8 cellular contexts compared by ENCODE assay signal in the genomic region with DNA sequence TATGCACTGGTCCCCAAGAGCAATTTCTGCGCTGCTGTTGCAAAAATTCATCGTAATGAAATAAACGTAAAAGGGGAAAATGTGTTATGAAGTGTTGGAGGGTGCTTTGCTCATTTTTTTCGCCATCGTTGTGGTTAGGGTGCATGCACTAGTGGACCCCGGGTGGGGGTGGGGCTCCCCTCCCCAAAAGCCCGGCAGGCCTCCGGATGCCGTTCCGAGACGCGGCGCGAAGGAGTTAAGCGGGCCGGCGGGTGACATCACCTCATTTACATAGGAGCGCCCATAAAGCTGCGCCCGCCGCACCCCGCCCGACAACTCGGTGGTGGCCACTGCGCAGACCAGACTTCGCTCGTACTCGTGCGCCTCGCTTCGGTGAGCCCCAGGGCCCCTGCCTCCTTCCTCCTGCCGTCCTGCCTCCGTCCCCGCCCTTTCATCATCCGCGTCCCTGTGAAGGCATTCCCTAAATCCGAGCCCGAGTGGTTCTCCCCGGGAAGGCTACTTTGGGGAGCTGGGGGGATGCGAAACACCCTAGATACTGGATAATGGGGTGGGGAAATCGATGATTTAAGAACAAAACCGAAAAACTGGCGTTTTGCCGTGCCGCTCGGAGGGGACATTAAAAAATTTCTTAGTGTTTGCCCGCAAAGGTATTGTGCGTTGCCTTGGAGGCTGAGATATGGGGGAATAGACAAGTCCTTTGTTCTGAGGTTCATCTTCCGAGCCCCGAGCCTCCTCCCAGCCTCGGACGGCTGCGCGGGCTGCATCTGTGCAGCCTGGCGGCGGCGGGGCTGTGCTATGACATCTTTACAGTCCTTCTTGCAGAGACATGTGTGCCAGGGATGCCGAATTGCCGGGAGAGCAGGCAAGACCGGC. TPM values are rescaled to one million over a fixed set of nuclear protein-coding genes. Genes with fewer than 3 reads are reported as not detected.
DNase-seq lines count a peak whose midpoint lies in the region; ATAC-seq and TF ChIP-seq lines count a peak whose summit lies in the region.

A gene (plus strand): TSS at position 314 of the 873 bp plus-strand sequence.

- H3K4me3 ChIP-seq in ACC112 (ENCODE audit: low read depth, low read length) (peak within 1 kb of the TSS; percentile 95), left lung (peak within 1 kb of the TSS; percentile 48 to 63)

- peak within 1 kb of the TSS; percentile 98 for H3K27ac ChIP-seq in ACC112 (ENCODE audit: low read depth, low read length)
- peak within 1 kb of the TSS; percentile 97 to 98 for H3K27ac ChIP-seq in left lung

- no peaks in the 10 kb centered on the region for H3K9me3 ChIP-seq in left lung

- ATAC-seq in GM19035 (IDR thresholded peaks at IDR 0.05; ENCODE audit: unreplicated experiment), result peak; percentile 45
- ATAC-seq in HG03439 (IDR thresholded peaks at IDR 0.05; ENCODE audit: unreplicated experiment), result peak; percentile 43
- ATAC-seq in left lung, result peak; percentile 81

- H3K79me2 ChIP-seq in ACC112 (ENCODE audit: control insufficient read depth, insufficient read depth, low read length, unreplicated experiment), result peaks cover 31% of the 10 kb centered on the region

- no peak for TF ChIP-seq CTCF in left lung (IDR thresholded peaks at IDR 0.05)

- H3K4me1 ChIP-seq in ACC112 (ENCODE audit: control insufficient read depth, insufficient read depth, low read length, unreplicated experiment) (peaks cover 31% of the 10 kb centered on the region), left lung (peaks cover 0 to 32% of the 10 kb centered on the region in 2 donors)

- intact Hi-C loops in left lung (cut with DNase I), result loop anchor here in 1 of 2 donors (10.0 kb wide), 1 partner anchor 120 kb away; no protein-coding TSS in a partner anchor

- no peaks in the 10 kb centered on the region for H3K27me3 ChIP-seq in ACC112 (ENCODE audit: insufficient read depth, low read length)
- peaks cover 0 to 16% of the 10 kb centered on the region in 2 donors for H3K27me3 ChIP-seq in left lung

- H2AFZ ChIP-seq in ACC112 (ENCODE audit: low read length, unreplicated experiment), result peak within 1 kb of the TSS; percentile 55

- DNase-seq in NCI-H82 (lab: John Stamatoyannopoulos, UW) (peak; percentile 90), dedifferentiated amniotic fluid mesenchymal stem cell (ENCODE audit: extremely low spot score) (peak; percentile 58), left lung (peak; percentile 88 to 93)
- peak; percentile 74 to 80 for DNase-seq in activated CD4-positive, alpha-beta T cell treated with anti-CD3 and anti-CD28 coated beads, Interleukin-2, amount 50 U/mL, for 4 hours
- peak; percentile 67 to 76 for DNase-seq in stimulated activated CD4-positive, alpha-beta T cell treated with anti-CD3 and anti-CD28 coated beads, Interleukin-2, amount 100 ng/mL, for 48 hours

- peaks cover 19% of the 10 kb centered on the region for H3K36me3 ChIP-seq in ACC112 (ENCODE audit: insufficient read depth, low read length)
- peaks cover 0 to 4% of the 10 kb centered on the region in 2 donors for H3K36me3 ChIP-seq in left lung

RNA-seq across cellular contexts. Expression of the gene that starts here (rescaled TPM):
- 1,000 to 10,000 TPM; 4,574 to 4,791 TPM for total RNA-seq in left lung

Comparison
In these comparisons a context has a peak if more than half of its experiments do, and no peak if none do; other contexts are left out.
1. Peak in every context shown above with its lines: DNase-seq, ATAC-seq, H3K4me3 ChIP-seq and H3K27ac ChIP-seq.